Comparison of ENCODE assay signal across 2 cellular contexts in genomic region chr2:189577108-189577507, GRCh38.
TF ChIP-seq lines count a peak whose summit lies in the region.

No MANE protein-coding gene starts in this region.

TF ChIP-seq in A549, 52 proteins besides CTCF, POLR2A, EP300 and RAD21:
- no peak for TF ChIP-seq CEBPB (IDR thresholded peaks at IDR 0.05)
- peak; percentile 36; the same call in 1 of the 2 replicates for TF ChIP-seq MAX (IDR thresholded peaks at IDR 0.05)
- TF ChIP-seq KDM5A (IDR thresholded peaks at IDR 0.05): no peak
- TF ChIP-seq PBX3 (IDR thresholded peaks at IDR 0.05): no peak
- no peak for TF ChIP-seq FOSL2 (IDR thresholded peaks at IDR 0.05)
- no peak for TF ChIP-seq FOSL2 (CRISPR knock-in tag; IDR thresholded peaks at IDR 0.05)

TF ChIP-seq in HepG2, 621 proteins besides CTCF, POLR2A, EP300 and RAD21:
- TF ChIP-seq ZNF12 (CRISPR knock-in tag; IDR thresholded peaks at IDR 0.05): 0 out of 2 replicates have a peak, but pooled peaks have one; percentile 8
- TF ChIP-seq DNMT3B (CRISPR knock-in tag; conservative IDR thresholded peaks at IDR 0.05): no peak
- no peak for TF ChIP-seq RNF2 (conservative IDR thresholded peaks at IDR 0.05; ENCODE audit: low read depth)
